In the genomic region with DNA sequence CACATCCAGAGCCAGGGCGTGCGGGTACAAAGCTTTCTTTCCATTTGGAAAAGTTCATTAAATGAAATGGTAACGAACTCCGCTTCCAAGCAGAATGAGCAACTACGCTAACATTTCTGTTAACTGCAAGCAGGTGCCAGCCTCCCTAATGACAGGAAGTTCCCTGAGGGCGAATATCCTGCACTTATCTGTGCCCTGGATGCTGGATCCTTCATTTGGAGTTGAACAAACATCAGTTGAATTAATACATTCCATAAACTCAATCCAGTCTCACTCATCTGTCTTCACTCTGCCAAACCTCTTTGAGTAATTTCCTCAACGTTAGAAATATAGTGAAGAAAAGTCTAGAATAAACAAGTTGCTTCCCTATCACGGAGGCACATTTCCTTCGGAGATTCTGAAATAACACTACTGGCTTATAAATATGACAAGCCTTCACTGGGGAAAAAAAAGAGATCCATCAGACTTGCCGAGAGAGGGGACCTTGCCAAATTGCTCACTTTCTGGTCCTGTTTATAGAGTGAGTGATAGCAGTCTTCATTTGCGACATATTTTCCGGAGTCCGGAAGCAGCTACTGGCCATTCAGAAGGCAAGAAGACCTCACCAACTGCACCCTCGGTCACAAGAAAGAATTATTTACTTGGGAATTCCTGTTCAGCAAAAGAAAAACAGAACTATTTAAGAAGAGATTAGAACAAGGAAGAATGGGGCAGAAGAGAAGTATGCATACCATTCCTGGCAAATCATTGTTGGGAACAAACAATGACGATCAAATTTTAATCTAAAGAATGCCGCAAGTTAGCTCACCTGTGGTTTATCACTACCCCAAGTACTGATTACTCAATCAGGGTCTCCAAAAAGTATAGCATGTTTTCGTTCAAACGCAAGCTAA, we compare ENCODE assay signal across 1 cellular context.
A peak's percentile ranks its signal among the peaks of the same experiment; 100 is the strongest.
TF ChIP-seq lines count a peak whose summit lies in the region.

No MANE protein-coding gene starts in this region.

TF ChIP-seq in H1, 55 proteins besides CTCF, POLR2A, EP300 and RAD21:
- peak; percentile 33; the same call in 1 of the 2 replicates for TF ChIP-seq CEBPB (IDR thresholded peaks at IDR 0.05; ENCODE audit: low read depth, low read length)
- TF ChIP-seq CHD2 (IDR thresholded peaks at IDR 0.05; ENCODE audit: low read length) = no peak
